ENCODE assay signal across 17 cellular contexts in the genomic region with DNA sequence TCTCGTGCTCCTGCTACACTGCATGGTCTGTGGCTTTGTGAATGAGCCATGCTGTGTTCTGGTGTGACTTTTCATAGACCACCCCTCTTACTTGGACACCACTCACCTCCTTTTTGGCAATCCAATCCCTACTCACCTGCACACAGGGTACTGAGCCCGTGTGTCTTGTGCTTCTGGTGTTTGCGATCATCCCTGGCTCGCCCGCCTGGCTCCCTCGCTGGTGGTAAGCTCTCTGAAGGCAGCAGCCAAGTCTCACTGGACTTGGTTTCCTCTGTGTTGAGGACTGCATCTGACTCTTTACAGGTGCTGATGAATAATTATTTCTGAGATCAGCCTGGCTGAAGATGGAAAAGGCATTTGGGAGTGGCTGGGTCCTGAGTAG.
A peak's percentile ranks its signal among the peaks of the same experiment; 100 is the strongest.
DNase-seq lines count a peak whose midpoint lies in the region; ATAC-seq, FAIRE-seq and TF ChIP-seq lines count a peak whose summit lies in the region.
"Had no signal": no experiment of that assay in that cellular context is flagged by ENCODE, and none has a peak within 500 bp of the region (broad histone marks: within the 10 kb centered on the region; RNA-seq: fewer than 3 reads in every experiment).

No MANE protein-coding gene starts in this region.

- TF ChIP-seq CTCF in bronchial epithelial cell (IDR thresholded peaks at IDR 0.05; ENCODE audit: insufficient read depth, low read length, severe bottlenecking) = no peak

- H3K4me3 ChIP-seq in BLaER1 (no peak overlapping the region), bronchial epithelial cell (ENCODE audit: low read depth, low read length) (no peak overlapping the region), neuronal stem cell (ENCODE audit: low read length in 2 of 2) (no peak overlapping the region)
- no peak overlapping the region for H3K4me3 ChIP-seq in effector memory CD4-positive, alpha-beta T cell (ENCODE audit: insufficient read depth, low read depth, low read length, poor library complexity, severe bottlenecking)

- H4K91ac ChIP-seq in neuronal stem cell (ENCODE audit: low read depth, low read length, poor library complexity) = no peak overlapping the region

- H3K9ac ChIP-seq in BLaER1 (peak overlapping the region; percentile 5; the same call in 1 of the 2 replicates), neuronal stem cell (ENCODE audit: low read depth, low read length, poor library complexity) (no peak overlapping the region)

- 0 out of 2 replicates have a peak, but pooled peaks cover 3% of the 10 kb centered on the region for H3K9me3 ChIP-seq in BLaER1
- H3K9me3 ChIP-seq in KOPT-K1 (ENCODE audit: insufficient read depth, low read length, poor library complexity, severe bottlenecking) = no peaks in the 10 kb centered on the region
- no peaks in the 10 kb centered on the region for H3K9me3 ChIP-seq in neuronal stem cell (replicated peaks in 1 of 2; ENCODE audit: control insufficient read depth in 2 of 2, insufficient read depth in 1 of 2, low read depth in 1 of 2, low read length in 2 of 2)
- no peaks in the 10 kb centered on the region for H3K9me3 ChIP-seq in effector memory CD4-positive, alpha-beta T cell (ENCODE audit: control insufficient read depth, low read length)
- H3K9me3 ChIP-seq: BE2C, Caco-2 had no signal

- no peak overlapping the region for H2BK120ac ChIP-seq in neuronal stem cell (ENCODE audit: low read depth, low read length)

- ATAC-seq in activated naive CD8-positive, alpha-beta T cell treated with anti-CD3 and anti-CD28 coated beads, Interleukin-2, amount 50 U/mL, for 24 hours = no peak
- ATAC-seq: HCT116 had no signal

- H4K20me1 ChIP-seq in BLaER1 = no peaks in the 10 kb centered on the region

- no peak overlapping the region for H3K4ac ChIP-seq in neuronal stem cell (ENCODE audit: low read length)

- peak overlapping the region; percentile 36 for H2AK5ac ChIP-seq in neuronal stem cell (ENCODE audit: low read depth, low read length)

- peak; percentile 58 for FAIRE-seq in bronchial epithelial cell (lab: Jason Lieb, UNC)
- FAIRE-seq: A204.1, GM12892, H54 had no signal

- H3K4me2 ChIP-seq in BLaER1 (peak overlapping the region; percentile 64), neuronal stem cell (ENCODE audit: insufficient read depth, low read length, poor library complexity, severe bottlenecking) (no peak overlapping the region)

- H3K14ac ChIP-seq in neuronal stem cell (ENCODE audit: low read length) = no peak overlapping the region

- H3K27ac Mint-ChIP-seq in activated naive CD8-positive, alpha-beta T cell treated with anti-CD3 and anti-CD28 coated beads, Interleukin-2, amount 50 U/mL, for 24 hours = no peak overlapping the region
- H3K27ac Mint-ChIP-seq: IgD-negative memory B cell had no signal

- peak overlapping the region; percentile 17 for H2BK12ac ChIP-seq in neuronal stem cell (ENCODE audit: low read length)

- no peaks in the 10 kb centered on the region for H3K4me1 Mint-ChIP-seq in activated naive CD8-positive, alpha-beta T cell treated with anti-CD3 and anti-CD28 coated beads, Interleukin-2, amount 50 U/mL, for 24 hours
- H3K4me1 Mint-ChIP-seq: CD8-positive, alpha-beta memory T cell had no signal

- no peaks in the 10 kb centered on the region for H3K9me3 Mint-ChIP-seq in activated naive CD8-positive, alpha-beta T cell treated with anti-CD3 and anti-CD28 coated beads, Interleukin-2, amount 50 U/mL, for 24 hours

- DNase-seq in bronchial epithelial cell (ENCODE audit: low read depth) (no peak), neuronal stem cell (ENCODE audit: low spot score) (no peak)
- DNase-seq in activated naive CD8-positive, alpha-beta T cell treated with anti-CD3 and anti-CD28 coated beads, Interleukin-2, amount 50 U/mL, for 24 hours = no peak
- no peak for DNase-seq in stimulated activated CD4-positive, alpha-beta T cell treated with anti-CD3 and anti-CD28 coated beads, Interleukin-4, amount 100 ng/mL, for 24 hours
- DNase-seq in effector memory CD4-positive, alpha-beta T cell = no peak
- DNase-seq: Caco-2; CD8-positive, alpha-beta memory T cell; DND-41; GDM1 had no signal

- no peak overlapping the region for H3K23ac ChIP-seq in neuronal stem cell (ENCODE audit: low read depth, low read length, poor library complexity)

- no peak overlapping the region for H3K4me3 Mint-ChIP-seq in activated naive CD8-positive, alpha-beta T cell treated with anti-CD3 and anti-CD28 coated beads, Interleukin-2, amount 50 U/mL, for 24 hours
- H3K4me3 Mint-ChIP-seq: CD8-positive, alpha-beta memory T cell; IgD-negative memory B cell had no signal

- no peaks in the 10 kb centered on the region for H3K27me3 Mint-ChIP-seq in activated naive CD8-positive, alpha-beta T cell treated with anti-CD3 and anti-CD28 coated beads, Interleukin-2, amount 50 U/mL, for 24 hours
- H3K27me3 Mint-ChIP-seq: IgD-negative memory B cell had no signal

- no peak overlapping the region for H2BK15ac ChIP-seq in neuronal stem cell (ENCODE audit: low read length)

- no peak overlapping the region for H4K8ac ChIP-seq in neuronal stem cell (ENCODE audit: low read depth, low read length)

- no peaks in the 10 kb centered on the region for H3K36me3 Mint-ChIP-seq in activated naive CD8-positive, alpha-beta T cell treated with anti-CD3 and anti-CD28 coated beads, Interleukin-2, amount 50 U/mL, for 24 hours (ENCODE audit: low read depth)
- H3K36me3 Mint-ChIP-seq: CD8-positive, alpha-beta memory T cell; IgD-negative memory B cell had no signal

- no peak overlapping the region for H2AFZ ChIP-seq in neuronal stem cell (ENCODE audit: low read length)

- H3K4me1 ChIP-seq in BLaER1 = peaks cover 48% of the 10 kb centered on the region
- peaks cover 0 to 18% of the 10 kb centered on the region in 2 donors for H3K4me1 ChIP-seq in neuronal stem cell (ENCODE audit: control insufficient read depth in 2 of 2, insufficient read depth in 1 of 2, low read depth in 1 of 2, low read length in 2 of 2)
- no peaks in the 10 kb centered on the region for H3K4me1 ChIP-seq in effector memory CD4-positive, alpha-beta T cell (ENCODE audit: control insufficient read depth, insufficient read depth, low read length, poor library complexity, severe bottlenecking)
- H3K4me1 ChIP-seq: BE2C had no signal

- H3K27ac ChIP-seq in BLaER1 (peak overlapping the region; percentile 16; the same call in 1 of the 2 replicates), KOPT-K1 (ENCODE audit: low read depth, low read length, poor library complexity, severe bottlenecking) (peak overlapping the region; percentile 60), neuronal stem cell (replicated peaks; ENCODE audit: low read length) (no peak overlapping the region)
- no peak overlapping the region for H3K27ac ChIP-seq in effector memory CD4-positive, alpha-beta T cell (ENCODE audit: insufficient read depth, low read length, poor library complexity, severe bottlenecking)

- no peaks in the 10 kb centered on the region for H3K36me3 ChIP-seq in BLaER1
- H3K36me3 ChIP-seq in KOPT-K1 (ENCODE audit: insufficient read depth, low read length) = no peaks in the 10 kb centered on the region
- H3K36me3 ChIP-seq in bronchial epithelial cell (ENCODE audit: control insufficient read depth, insufficient read depth, low read length) = no peaks in the 10 kb centered on the region
- H3K36me3 ChIP-seq in neuronal stem cell (replicated peaks in 1 of 2; ENCODE audit: control insufficient read depth in 2 of 2, insufficient read depth in 2 of 2, low read length in 2 of 2) = no peaks in the 10 kb centered on the region
- no peaks in the 10 kb centered on the region for H3K36me3 ChIP-seq in effector memory CD4-positive, alpha-beta T cell (ENCODE audit: control insufficient read depth, insufficient read depth, low read length)
- H3K36me3 ChIP-seq: BE2C had no signal

- no peak overlapping the region for H2BK5ac ChIP-seq in neuronal stem cell (ENCODE audit: low read length)

- WGBS in neuronal stem cell (ENCODE audit: extremely low coverage in 2 of 2, insufficient read length in 2 of 2, insufficient replicate concordance in 1 of 2), 2 donors = no CpG with 5 or more reads among the region's 6 CpGs

- H3K79me1 ChIP-seq in neuronal stem cell (ENCODE audit: low read depth, low read length) = no peaks in the 10 kb centered on the region

- H3K27me3 ChIP-seq in BLaER1 (no peaks in the 10 kb centered on the region), bronchial epithelial cell (ENCODE audit: control insufficient read depth, insufficient read depth, low read length) (no peaks in the 10 kb centered on the region), neuronal stem cell (ENCODE audit: control insufficient read depth in 3 of 3, insufficient read depth in 3 of 3, low read depth in 1 of 3, low read length in 3 of 3) (no peaks in the 10 kb centered on the region)
- no peaks in the 10 kb centered on the region for H3K27me3 ChIP-seq in effector memory CD4-positive, alpha-beta T cell (replicated peaks; ENCODE audit: control insufficient read depth, insufficient read depth, low read length, poor library complexity, severe bottlenecking)
- H3K27me3 ChIP-seq: BE2C had no signal

- no peak overlapping the region for H3K18ac ChIP-seq in neuronal stem cell (ENCODE audit: low read length)

Comparison
In these comparisons a context has a peak if more than half of its experiments do, and no peak if none do; other contexts are left out.
1. H3K27ac ChIP-seq: peak in BLaER1 (single experiment) and KOPT-K1 (single experiment); none in neuronal stem cell (single experiment) and effector memory CD4-positive, alpha-beta T cell (single experiment).